36 cellular contexts compared by ENCODE assay signal in the genomic region with DNA sequence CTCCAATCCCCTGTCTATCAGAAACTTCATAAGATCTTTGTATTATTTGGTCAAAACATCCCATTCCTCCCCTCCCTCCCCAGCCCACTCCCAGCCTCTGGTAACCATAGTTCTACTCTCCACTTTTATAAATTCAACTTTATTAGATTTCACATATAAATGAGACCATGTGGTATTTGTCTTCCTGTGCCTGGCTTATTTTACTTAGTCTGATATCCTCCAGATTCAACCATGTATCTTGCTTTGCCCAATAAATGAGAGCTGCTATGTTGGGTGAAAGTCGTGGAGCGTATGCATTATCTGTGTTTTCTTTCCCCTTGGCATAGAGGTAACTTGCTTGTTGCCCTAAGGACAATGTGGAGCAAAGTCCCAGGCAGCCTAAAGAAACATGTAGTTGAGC.
"Had no signal": no experiment of that assay in that cellular context is flagged by ENCODE, and none has a peak within 500 bp of the region (broad histone marks: within the 10 kb centered on the region; RNA-seq: fewer than 3 reads in every experiment).

No MANE protein-coding gene starts in this region.

- H3K9ac ChIP-seq: KMS-11 had no signal

- H3K4me3 ChIP-seq: MG63 had no signal

- H3K27ac ChIP-seq: KMS-11 had no signal

- H3K4me2 ChIP-seq: KMS-11 had no signal

- H3K9me3 ChIP-seq: MG63 had no signal

- H3K36me3 ChIP-seq: MG63 had no signal

- DNase-seq: Karpas-422, Kasumi-1, KG1, MG63, MM.1S, MV-4-11, NCI-H1048, NCI-H1092, NCI-H1092 treated with DMSO at 0.1 percent for 48 hours, NCI-H1105, NCI-H1105 treated with DMSO at 0.1 percent for 48 hours, NCI-H1417, NCI-H1417 treated with DMSO at 0.1 percent for 48 hours, NCI-H1436, NCI-H1436 treated with DMSO at 0.1 percent for 48 hours, NCI-H146, NCI-H1694, NCI-H1694 treated with DMSO at 0.1 percent for 48 hours, NCI-H187, NCI-H187 treated with DMSO at 0.1 percent for 48 hours, NCI-H1930, NCI-H2029, NCI-H2029 treated with DMSO at 0.1 percent for 48 hours, NCI-H2081, NCI-H2081 treated with DMSO at 0.1 percent for 48 hours, NCI-H2107, NCI-H2171, NCI-H2171 treated with DMSO at 0.1 percent for 48 hours, NCI-H2227 treated with DMSO at 0.1 percent for 48 hours, NCI-H226, NCI-H345, NCI-H446, NCI-H446 treated with DMSO at 0.1 percent for 48 hours, NCI-H510A, NCI-H510A treated with DMSO at 0.1 percent for 48 hours had no signal

- H3K27me3 ChIP-seq: MG63 had no signal
